In genomic region chr10:93216341-93216985, GRCh38 we compare ENCODE assay signal across 28 cellular contexts.
"Had no signal": no experiment of that assay in that cellular context is flagged by ENCODE, and none has a peak within 500 bp of the region (broad histone marks: within the 10 kb centered on the region; RNA-seq: fewer than 3 reads in every experiment).

No MANE protein-coding gene starts in this region.

- H3K27me3 ChIP-seq: brain microvascular endothelial cell, dorsolateral prefrontal cortex, esophagus squamous epithelium, gastroesophageal sphincter had no signal

- H3K27ac ChIP-seq: brain microvascular endothelial cell, coronary artery, dorsolateral prefrontal cortex, esophagus squamous epithelium, gastroesophageal sphincter, VCaP had no signal

- ATAC-seq: activated T-cell treated with anti-CD3 and anti-CD28 coated beads, Interleukin-2, amount 50 U/mL, for 72 hours; gastroesophageal sphincter; WTC11 had no signal

- H3K36me3 ChIP-seq: brain microvascular endothelial cell, esophagus squamous epithelium, gastroesophageal sphincter had no signal

- H3K9me3 ChIP-seq: esophagus squamous epithelium, gastroesophageal sphincter had no signal

- H3K4me3 ChIP-seq: coronary artery, dorsolateral prefrontal cortex, esophagus squamous epithelium, gastroesophageal sphincter had no signal

- H3K4me1 ChIP-seq: esophagus squamous epithelium, gastroesophageal sphincter had no signal

- FAIRE-seq: astrocyte, bronchial epithelial cell had no signal

- DNase-seq: activated CD4-positive, alpha-beta memory T cell treated with anti-CD3 and anti-CD28 coated beads, Interleukin-2, amount 10 ng/mL, durations not matched to agents 7 days and 5 days; activated CD4-positive, alpha-beta T cell treated with anti-CD3 and anti-CD28 coated beads for 1 hour; activated CD4-positive, alpha-beta T cell treated with anti-CD3 and anti-CD28 coated beads for 4 hours; activated CD4-positive, alpha-beta T cell treated with anti-CD3 and anti-CD28 coated beads, Interleukin-2, amount 10 ng/mL, durations not matched to agents 7 days and 5 days; activated CD4-positive, alpha-beta T cell treated with anti-CD3 and anti-CD28 coated beads, Interleukin-2, amount 50 U/mL, for 4 hours; activated CD8-positive, alpha-beta memory T cell treated with anti-CD3 and anti-CD28 coated beads, Interleukin-2, amount 50 U/mL, for 48 hours; activated effector memory CD4-positive, alpha-beta T cell treated with Interleukin-2 at 50 U/mL for 16 hours; activated gamma-delta T cell treated with Interleukin-2 at 50 U/mL for 16 hours; activated naive CD4-positive, alpha-beta T cell treated with anti-CD3 and anti-CD28 coated beads, Interleukin-2, amount 50 U/mL, for 16 hours; activated naive CD4-positive, alpha-beta T cell treated with Interleukin-2 at 50 U/mL for 16 hours; activated T-cell treated with anti-CD3 and anti-CD28 coated beads for 4 hours; activated T-cell treated with anti-CD3 and anti-CD28 coated beads, Interleukin-2, amount 50 U/mL, for 24 hours; activated T-cell treated with anti-CD3 and anti-CD28 coated beads, Interleukin-2, amount 50 U/mL, for 72 hours; amniotic stem cell; anterior cingulate cortex; brain microvascular endothelial cell; dorsolateral prefrontal cortex; effector memory CD4-positive, alpha-beta T cell; endodermal cell; esophagus squamous epithelium; foreskin melanocyte; T-helper 2 cell had no signal
